1 cellular context compared by ENCODE assay signal in the genomic region with DNA sequence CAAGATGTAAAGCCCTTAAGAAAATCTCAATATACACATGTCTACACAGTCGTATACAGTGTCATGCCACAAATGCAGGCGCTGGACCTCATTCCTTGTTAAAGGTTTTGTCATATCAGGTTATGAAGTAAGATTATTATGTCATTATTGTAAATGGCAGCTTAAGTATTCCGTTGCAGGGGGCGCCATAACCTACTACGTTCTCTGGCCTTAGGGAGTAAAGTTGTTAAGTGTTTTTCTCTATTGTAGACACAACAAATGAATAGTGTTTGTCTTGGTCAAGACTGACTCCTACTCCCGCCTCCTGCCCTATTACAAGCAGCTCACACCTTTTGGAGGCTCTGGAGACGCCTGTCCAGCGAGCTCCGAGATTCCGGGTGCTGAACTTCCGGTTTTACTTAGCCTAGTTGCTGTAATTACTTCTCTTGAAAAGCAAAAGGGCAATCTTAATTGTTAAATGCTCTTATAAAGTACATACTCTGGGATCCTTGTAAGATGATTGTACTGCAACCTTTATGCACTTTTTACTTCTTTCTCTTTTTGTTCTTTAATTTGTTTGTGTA.
A peak's percentile ranks its signal among the peaks of the same experiment; 100 is the strongest.
TF ChIP-seq lines count a peak whose summit lies in the region.

No MANE protein-coding gene starts in this region.

TF ChIP-seq in HepG2, 621 proteins besides CTCF, POLR2A, EP300 and RAD21 (continued from another document and continues in another):
- TF ChIP-seq, protein P1, sequence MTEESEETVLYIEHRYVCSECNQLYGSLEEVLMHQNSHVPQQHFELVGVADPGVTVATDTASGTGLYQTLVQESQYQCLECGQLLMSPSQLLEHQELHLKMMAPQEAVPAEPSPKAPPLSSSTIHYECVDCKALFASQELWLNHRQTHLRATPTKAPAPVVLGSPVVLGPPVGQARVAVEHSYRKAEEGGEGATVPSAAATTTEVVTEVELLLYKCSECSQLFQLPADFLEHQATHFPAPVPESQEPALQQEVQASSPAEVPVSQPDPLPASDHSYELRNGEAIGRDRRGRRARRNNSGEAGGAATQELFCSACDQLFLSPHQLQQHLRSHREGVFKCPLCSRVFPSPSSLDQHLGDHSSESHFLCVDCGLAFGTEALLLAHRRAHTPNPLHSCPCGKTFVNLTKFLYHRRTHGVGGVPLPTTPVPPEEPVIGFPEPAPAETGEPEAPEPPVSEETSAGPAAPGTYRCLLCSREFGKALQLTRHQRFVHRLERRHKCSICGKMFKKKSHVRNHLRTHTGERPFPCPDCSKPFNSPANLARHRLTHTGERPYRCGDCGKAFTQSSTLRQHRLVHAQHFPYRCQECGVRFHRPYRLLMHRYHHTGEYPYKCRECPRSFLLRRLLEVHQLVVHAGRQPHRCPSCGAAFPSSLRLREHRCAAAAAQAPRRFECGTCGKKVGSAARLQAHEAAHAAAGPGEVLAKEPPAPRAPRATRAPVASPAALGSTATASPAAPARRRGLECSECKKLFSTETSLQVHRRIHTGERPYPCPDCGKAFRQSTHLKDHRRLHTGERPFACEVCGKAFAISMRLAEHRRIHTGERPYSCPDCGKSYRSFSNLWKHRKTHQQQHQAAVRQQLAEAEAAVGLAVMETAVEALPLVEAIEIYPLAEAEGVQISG (CRISPR knock-in tag; IDR thresholded peaks at IDR 0.05) = no peak
- TF ChIP-seq ASH2L (IDR thresholded peaks at IDR 0.05; ENCODE audit: insufficient read length, low read depth, low read length) (peak; percentile 42), MAFK (conservative IDR thresholded peaks at IDR 0.05 in 1 of 2, IDR thresholded peaks at IDR 0.05 in 1 of 2; ENCODE audit: low read length in 2 of 2) (no peak), ZBTB1 (CRISPR knock-in tag; IDR thresholded peaks at IDR 0.05; ENCODE audit: borderline replicate concordance) (no peak), ZNF891 (CRISPR knock-in tag; IDR thresholded peaks at IDR 0.05) (no peak), MEIS2 (CRISPR knock-in tag; IDR thresholded peaks at IDR 0.05) (no peak), ZNF775 (CRISPR knock-in tag; IDR thresholded peaks at IDR 0.05; ENCODE audit: borderline replicate concordance) (no peak), GABPA (IDR thresholded peaks at IDR 0.05; ENCODE audit: low read depth, low read length) (0 out of 2 replicates have a peak, but pooled peaks have one; percentile 25), GABPA (CRISPR knock-in tag; IDR thresholded peaks at IDR 0.05; ENCODE audit: low read depth) (peak; percentile 79), CC2D1A (CRISPR knock-in tag; IDR thresholded peaks at IDR 0.05) (0 out of 2 replicates have a peak, but pooled peaks have one; percentile 20), PAWR (CRISPR knock-in tag; IDR thresholded peaks at IDR 0.05; ENCODE audit: borderline replicate concordance) (no peak), ONECUT2 (CRISPR knock-in tag; IDR thresholded peaks at IDR 0.05) (no peak), ZNF350 (CRISPR knock-in tag; IDR thresholded peaks at IDR 0.05; ENCODE audit: borderline replicate concordance, low read depth) (no peak), KDM5A (IDR thresholded peaks at IDR 0.05; ENCODE audit: borderline replicate concordance, low read length) (peak; percentile 74; the same call in 1 of the 2 replicates), RXRA (CRISPR knock-in tag; IDR thresholded peaks at IDR 0.05) (no peak), ZBTB21 (CRISPR knock-in tag; IDR thresholded peaks at IDR 0.05) (peak; percentile 87), FOXA1 (IDR thresholded peaks at IDR 0.05) (no peak), FOXA1 (CRISPR knock-in tag; IDR thresholded peaks at IDR 0.05) (no peak), GATAD2A (CRISPR knock-in tag; IDR thresholded peaks at IDR 0.05) (0 out of 2 replicates have a peak, but pooled peaks have one; percentile 20), LCORL (IDR thresholded peaks at IDR 0.05) (no peak), LCORL (CRISPR knock-in tag; IDR thresholded peaks at IDR 0.05) (no peak), EEA1 (CRISPR knock-in tag; IDR thresholded peaks at IDR 0.05; ENCODE audit: borderline replicate concordance) (no peak)
- TF ChIP-seq, protein P2, sequence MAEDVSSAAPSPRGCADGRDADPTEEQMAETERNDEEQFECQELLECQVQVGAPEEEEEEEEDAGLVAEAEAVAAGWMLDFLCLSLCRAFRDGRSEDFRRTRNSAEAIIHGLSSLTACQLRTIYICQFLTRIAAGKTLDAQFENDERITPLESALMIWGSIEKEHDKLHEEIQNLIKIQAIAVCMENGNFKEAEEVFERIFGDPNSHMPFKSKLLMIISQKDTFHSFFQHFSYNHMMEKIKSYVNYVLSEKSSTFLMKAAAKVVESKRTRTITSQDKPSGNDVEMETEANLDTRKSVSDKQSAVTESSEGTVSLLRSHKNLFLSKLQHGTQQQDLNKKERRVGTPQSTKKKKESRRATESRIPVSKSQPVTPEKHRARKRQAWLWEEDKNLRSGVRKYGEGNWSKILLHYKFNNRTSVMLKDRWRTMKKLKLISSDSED (CRISPR knock-in tag; IDR thresholded peaks at IDR 0.05) = no peak
- TF ChIP-seq, protein P3, sequence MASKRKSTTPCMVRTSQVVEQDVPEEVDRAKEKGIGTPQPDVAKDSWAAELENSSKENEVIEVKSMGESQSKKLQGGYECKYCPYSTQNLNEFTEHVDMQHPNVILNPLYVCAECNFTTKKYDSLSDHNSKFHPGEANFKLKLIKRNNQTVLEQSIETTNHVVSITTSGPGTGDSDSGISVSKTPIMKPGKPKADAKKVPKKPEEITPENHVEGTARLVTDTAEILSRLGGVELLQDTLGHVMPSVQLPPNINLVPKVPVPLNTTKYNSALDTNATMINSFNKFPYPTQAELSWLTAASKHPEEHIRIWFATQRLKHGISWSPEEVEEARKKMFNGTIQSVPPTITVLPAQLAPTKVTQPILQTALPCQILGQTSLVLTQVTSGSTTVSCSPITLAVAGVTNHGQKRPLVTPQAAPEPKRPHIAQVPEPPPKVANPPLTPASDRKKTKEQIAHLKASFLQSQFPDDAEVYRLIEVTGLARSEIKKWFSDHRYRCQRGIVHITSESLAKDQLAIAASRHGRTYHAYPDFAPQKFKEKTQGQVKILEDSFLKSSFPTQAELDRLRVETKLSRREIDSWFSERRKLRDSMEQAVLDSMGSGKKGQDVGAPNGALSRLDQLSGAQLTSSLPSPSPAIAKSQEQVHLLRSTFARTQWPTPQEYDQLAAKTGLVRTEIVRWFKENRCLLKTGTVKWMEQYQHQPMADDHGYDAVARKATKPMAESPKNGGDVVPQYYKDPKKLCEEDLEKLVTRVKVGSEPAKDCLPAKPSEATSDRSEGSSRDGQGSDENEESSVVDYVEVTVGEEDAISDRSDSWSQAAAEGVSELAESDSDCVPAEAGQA (IDR thresholded peaks at IDR 0.05; ENCODE audit: low read depth) = no peak
- TF ChIP-seq, protein P3 (CRISPR knock-in tag; IDR thresholded peaks at IDR 0.05; ENCODE audit: borderline replicate concordance) = no peak
- TF ChIP-seq, protein P4, sequence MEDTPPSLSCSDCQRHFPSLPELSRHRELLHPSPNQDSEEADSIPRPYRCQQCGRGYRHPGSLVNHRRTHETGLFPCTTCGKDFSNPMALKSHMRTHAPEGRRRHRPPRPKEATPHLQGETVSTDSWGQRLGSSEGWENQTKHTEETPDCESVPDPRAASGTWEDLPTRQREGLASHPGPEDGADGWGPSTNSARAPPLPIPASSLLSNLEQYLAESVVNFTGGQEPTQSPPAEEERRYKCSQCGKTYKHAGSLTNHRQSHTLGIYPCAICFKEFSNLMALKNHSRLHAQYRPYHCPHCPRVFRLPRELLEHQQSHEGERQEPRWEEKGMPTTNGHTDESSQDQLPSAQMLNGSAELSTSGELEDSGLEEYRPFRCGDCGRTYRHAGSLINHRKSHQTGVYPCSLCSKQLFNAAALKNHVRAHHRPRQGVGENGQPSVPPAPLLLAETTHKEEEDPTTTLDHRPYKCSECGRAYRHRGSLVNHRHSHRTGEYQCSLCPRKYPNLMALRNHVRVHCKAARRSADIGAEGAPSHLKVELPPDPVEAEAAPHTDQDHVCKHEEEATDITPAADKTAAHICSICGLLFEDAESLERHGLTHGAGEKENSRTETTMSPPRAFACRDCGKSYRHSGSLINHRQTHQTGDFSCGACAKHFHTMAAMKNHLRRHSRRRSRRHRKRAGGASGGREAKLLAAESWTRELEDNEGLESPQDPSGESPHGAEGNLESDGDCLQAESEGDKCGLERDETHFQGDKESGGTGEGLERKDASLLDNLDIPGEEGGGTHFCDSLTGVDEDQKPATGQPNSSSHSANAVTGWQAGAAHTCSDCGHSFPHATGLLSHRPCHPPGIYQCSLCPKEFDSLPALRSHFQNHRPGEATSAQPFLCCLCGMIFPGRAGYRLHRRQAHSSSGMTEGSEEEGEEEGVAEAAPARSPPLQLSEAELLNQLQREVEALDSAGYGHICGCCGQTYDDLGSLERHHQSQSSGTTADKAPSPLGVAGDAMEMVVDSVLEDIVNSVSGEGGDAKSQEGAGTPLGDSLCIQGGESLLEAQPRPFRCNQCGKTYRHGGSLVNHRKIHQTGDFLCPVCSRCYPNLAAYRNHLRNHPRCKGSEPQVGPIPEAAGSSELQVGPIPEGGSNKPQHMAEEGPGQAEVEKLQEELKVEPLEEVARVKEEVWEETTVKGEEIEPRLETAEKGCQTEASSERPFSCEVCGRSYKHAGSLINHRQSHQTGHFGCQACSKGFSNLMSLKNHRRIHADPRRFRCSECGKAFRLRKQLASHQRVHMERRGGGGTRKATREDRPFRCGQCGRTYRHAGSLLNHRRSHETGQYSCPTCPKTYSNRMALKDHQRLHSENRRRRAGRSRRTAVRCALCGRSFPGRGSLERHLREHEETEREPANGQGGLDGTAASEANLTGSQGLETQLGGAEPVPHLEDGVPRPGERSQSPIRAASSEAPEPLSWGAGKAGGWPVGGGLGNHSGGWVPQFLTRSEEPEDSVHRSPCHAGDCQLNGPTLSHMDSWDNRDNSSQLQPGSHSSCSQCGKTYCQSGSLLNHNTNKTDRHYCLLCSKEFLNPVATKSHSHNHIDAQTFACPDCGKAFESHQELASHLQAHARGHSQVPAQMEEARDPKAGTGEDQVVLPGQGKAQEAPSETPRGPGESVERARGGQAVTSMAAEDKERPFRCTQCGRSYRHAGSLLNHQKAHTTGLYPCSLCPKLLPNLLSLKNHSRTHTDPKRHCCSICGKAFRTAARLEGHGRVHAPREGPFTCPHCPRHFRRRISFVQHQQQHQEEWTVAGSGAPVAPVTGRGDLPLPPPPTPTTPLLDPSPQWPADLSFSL (CRISPR knock-in tag; IDR thresholded peaks at IDR 0.05) = no peak
- TF ChIP-seq, protein P5, sequence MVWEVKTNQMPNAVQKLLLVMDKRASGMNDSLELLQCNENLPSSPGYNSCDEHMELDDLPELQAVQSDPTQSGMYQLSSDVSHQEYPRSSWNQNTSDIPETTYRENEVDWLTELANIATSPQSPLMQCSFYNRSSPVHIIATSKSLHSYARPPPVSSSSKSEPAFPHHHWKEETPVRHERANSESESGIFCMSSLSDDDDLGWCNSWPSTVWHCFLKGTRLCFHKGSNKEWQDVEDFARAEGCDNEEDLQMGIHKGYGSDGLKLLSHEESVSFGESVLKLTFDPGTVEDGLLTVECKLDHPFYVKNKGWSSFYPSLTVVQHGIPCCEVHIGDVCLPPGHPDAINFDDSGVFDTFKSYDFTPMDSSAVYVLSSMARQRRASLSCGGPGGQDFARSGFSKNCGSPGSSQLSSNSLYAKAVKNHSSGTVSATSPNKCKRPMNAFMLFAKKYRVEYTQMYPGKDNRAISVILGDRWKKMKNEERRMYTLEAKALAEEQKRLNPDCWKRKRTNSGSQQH (CRISPR knock-in tag; IDR thresholded peaks at IDR 0.05; ENCODE audit: low read depth) = no peak
